ENCODE assay signal across 12 cellular contexts in the genomic region with DNA sequence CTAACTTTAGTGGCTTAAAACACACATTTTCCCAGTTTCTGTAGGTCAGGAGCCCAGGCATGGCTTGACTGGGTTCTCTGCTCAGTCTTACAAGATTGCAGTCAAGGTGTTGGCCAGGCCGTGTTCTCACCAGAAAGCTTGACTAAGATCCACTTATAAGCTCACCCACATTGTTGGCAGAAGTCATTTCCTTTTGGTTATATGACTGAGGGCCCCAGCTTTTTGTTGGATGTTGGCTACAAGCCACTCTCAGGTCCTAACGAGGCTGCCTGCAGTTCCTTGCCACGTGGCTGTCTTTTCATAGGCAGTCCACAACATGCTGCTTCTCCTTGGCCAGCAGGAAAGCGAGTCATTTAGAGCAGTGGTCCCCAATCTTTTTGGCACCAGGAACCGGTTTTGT.
DNase-seq lines count a peak whose midpoint lies in the region; ATAC-seq, FAIRE-seq and TF ChIP-seq lines count a peak whose summit lies in the region.
"Had no signal": no experiment of that assay in that cellular context is flagged by ENCODE, and none has a peak within 500 bp of the region (broad histone marks: within the 10 kb centered on the region; RNA-seq: fewer than 3 reads in every experiment).

No MANE protein-coding gene starts in this region.

- dilution Hi-C loops in keratinocyte (cut with MboI; ENCODE audit: extremely low pct_ligation_motif_present, low sequenced_read_pairs): no loop called here

- H3K9me3 ChIP-seq in KOPT-K1 (ENCODE audit: insufficient read depth, low read length, poor library complexity, severe bottlenecking) (no peaks in the 10 kb centered on the region), keratinocyte (ENCODE audit: control insufficient read depth, low read depth, low read length) (no peaks in the 10 kb centered on the region)
- H3K9me3 ChIP-seq: SJSA1 had no signal

- H3K4me3 Mint-ChIP-seq in activated CD8-positive, alpha-beta T cell treated with anti-CD3 and anti-CD28 coated beads for 36 hours: no peak overlapping the region
- H3K4me3 Mint-ChIP-seq: CD8-positive, alpha-beta memory T cell had no signal

- TF ChIP-seq CTCF in activated CD8-positive, alpha-beta T cell treated with anti-CD3 and anti-CD28 coated beads for 36 hours (IDR thresholded peaks at IDR 0.05): no peak
- no peak for TF ChIP-seq CTCF in keratinocyte (optimal IDR thresholded peaks at IDR 0.05 in 1 of 3, IDR thresholded peaks at IDR 0.05 in 1 of 3, conservative IDR thresholded peaks at IDR 0.05 in 1 of 3; ENCODE audit: extremely low read depth in 1 of 3, insufficient read depth in 2 of 3, low read length in 3 of 3)

- ATAC-seq in activated CD8-positive, alpha-beta T cell treated with anti-CD3 and anti-CD28 coated beads for 36 hours: peak; percentile 23
- no peak for ATAC-seq in HG02870 (IDR thresholded peaks at IDR 0.05; ENCODE audit: unreplicated experiment)

- H4K20me1 ChIP-seq in keratinocyte (ENCODE audit: control insufficient read depth, extremely low read depth, insufficient read depth, low read length): no peaks in the 10 kb centered on the region

- DNase-seq in EL: peak; percentile 16
- peak; percentile 46 for DNase-seq in activated CD8-positive, alpha-beta T cell treated with anti-CD3 and anti-CD28 coated beads for 36 hours
- DNase-seq in keratinocyte (ENCODE audit: low read depth, low spot score): peak; percentile 35
- DNase-seq in medulla oblongata (ENCODE audit: extremely low spot score): no peak
- DNase-seq in NCI-H187 treated with DMSO at 0.1 percent for 48 hours (lab: John Stamatoyannopoulos, UW): no peak
- DNase-seq: CD8-positive, alpha-beta memory T cell; retina had no signal

- no peaks in the 10 kb centered on the region for H3K27me3 ChIP-seq in keratinocyte (ENCODE audit: control insufficient read depth, extremely low read depth, insufficient read depth, low read length)
- H3K27me3 ChIP-seq: SJSA1 had no signal

- peaks cover under 1% of the 10 kb centered on the region for H3K36me3 Mint-ChIP-seq in activated CD8-positive, alpha-beta T cell treated with anti-CD3 and anti-CD28 coated beads for 36 hours (ENCODE audit: low read depth)

- no peaks in the 10 kb centered on the region for H3K27me3 Mint-ChIP-seq in activated CD8-positive, alpha-beta T cell treated with anti-CD3 and anti-CD28 coated beads for 36 hours
- H3K27me3 Mint-ChIP-seq: CD8-positive, alpha-beta memory T cell had no signal

- peak overlapping the region; percentile 80 for H3K27ac ChIP-seq in KOPT-K1 (ENCODE audit: low read depth, low read length, poor library complexity, severe bottlenecking)
- H3K27ac ChIP-seq in keratinocyte (ENCODE audit: control insufficient read depth, insufficient read depth, low read length): no peak overlapping the region
- H3K27ac ChIP-seq: SJSA1 had no signal

- H2AFZ ChIP-seq in keratinocyte (ENCODE audit: control insufficient read depth, low read length): no peak overlapping the region

- H3K4me3 ChIP-seq in keratinocyte (ENCODE audit: control insufficient read depth in 2 of 3, extremely low read depth in 1 of 3, insufficient read depth in 2 of 3, low read depth in 1 of 3, low read length in 3 of 3): no peak overlapping the region
- H3K4me3 ChIP-seq: SJSA1 had no signal

- POLR2A ChIA-PET in activated CD8-positive, alpha-beta T cell treated with anti-CD3 and anti-CD28 coated beads for 36 hours (lab: Charles Lee): interaction anchor here (0.8 to 1.2 kb wide), 4 partner anchors 9 to 36 kb away, joined by 3 to 7 read pairs (median 4); no protein-coding TSS in a partner anchor

- H3K9ac ChIP-seq in keratinocyte (ENCODE audit: control insufficient read depth, extremely low read depth, insufficient read depth, low read length): no peak overlapping the region

- intact Hi-C loops in activated CD8-positive, alpha-beta T cell treated with anti-CD3 and anti-CD28 coated beads for 36 hours (cut with micrococcal nuclease): loop anchor here (5.0 kb wide), 2 partner anchors 37 to 102 kb away; partner anchors contain the start of gene UBASH3B

- H3K27ac Mint-ChIP-seq in activated CD8-positive, alpha-beta T cell treated with anti-CD3 and anti-CD28 coated beads for 36 hours: no peak overlapping the region

- no peaks in the 10 kb centered on the region for H3K9me1 ChIP-seq in keratinocyte (ENCODE audit: control insufficient read depth, extremely low read depth, insufficient read depth, low read length)

- H3K36me3 ChIP-seq in KOPT-K1 (ENCODE audit: insufficient read depth, low read length): peaks cover 12% of the 10 kb centered on the region
- peaks cover 4% of the 10 kb centered on the region in 2 experiments for H3K36me3 ChIP-seq in keratinocyte (ENCODE audit: control insufficient read depth in 2 of 2, extremely low read depth in 1 of 2, insufficient read depth in 2 of 2, low read length in 2 of 2)
- H3K36me3 ChIP-seq: SJSA1 had no signal

- no peaks in the 10 kb centered on the region for H3K9me3 Mint-ChIP-seq in activated CD8-positive, alpha-beta T cell treated with anti-CD3 and anti-CD28 coated beads for 36 hours
- H3K9me3 Mint-ChIP-seq: CD8-positive, alpha-beta memory T cell had no signal

- peaks cover 28% of the 10 kb centered on the region for H3K79me2 ChIP-seq in keratinocyte (ENCODE audit: control insufficient read depth, insufficient read depth, low read length)

- peaks cover 14% of the 10 kb centered on the region for H3K4me1 ChIP-seq in keratinocyte (ENCODE audit: control insufficient read depth, extremely low read depth, insufficient read depth, low read length)
- H3K4me1 ChIP-seq: SJSA1 had no signal

- peak; percentile 89 for FAIRE-seq in keratinocyte (lab: Jason Lieb, UNC)
- FAIRE-seq: colon, islet of Langerhans had no signal

- CTCF ChIA-PET in activated CD8-positive, alpha-beta T cell treated with anti-CD3 and anti-CD28 coated beads for 36 hours (lab: Charles Lee): interaction anchor here (1.0 to 13.2 kb wide), 13 partner anchors 10 to 179 kb away, joined by 3 to 149 read pairs (median 6); partner anchors contain the start of gene UBASH3B

- H3K4me1 Mint-ChIP-seq in activated CD8-positive, alpha-beta T cell treated with anti-CD3 and anti-CD28 coated beads for 36 hours (ENCODE audit: low read depth): peaks cover 45% of the 10 kb centered on the region

- peak overlapping the region; percentile 2 for H3K4me2 ChIP-seq in keratinocyte (ENCODE audit: control insufficient read depth, extremely low read depth, insufficient read depth, low read depth, low read length)

Comparison
In these comparisons a context has a peak if more than half of its experiments do, and no peak if none do; other contexts are left out.
1. DNase-seq: peak in EL (single experiment), activated CD8-positive, alpha-beta T cell treated with anti-CD3 and anti-CD28 coated beads for 36 hours (single experiment) and keratinocyte (single experiment); none in medulla oblongata (single experiment) and NCI-H187 treated with DMSO at 0.1 percent for 48 hours (single experiment).